In the genomic region with DNA sequence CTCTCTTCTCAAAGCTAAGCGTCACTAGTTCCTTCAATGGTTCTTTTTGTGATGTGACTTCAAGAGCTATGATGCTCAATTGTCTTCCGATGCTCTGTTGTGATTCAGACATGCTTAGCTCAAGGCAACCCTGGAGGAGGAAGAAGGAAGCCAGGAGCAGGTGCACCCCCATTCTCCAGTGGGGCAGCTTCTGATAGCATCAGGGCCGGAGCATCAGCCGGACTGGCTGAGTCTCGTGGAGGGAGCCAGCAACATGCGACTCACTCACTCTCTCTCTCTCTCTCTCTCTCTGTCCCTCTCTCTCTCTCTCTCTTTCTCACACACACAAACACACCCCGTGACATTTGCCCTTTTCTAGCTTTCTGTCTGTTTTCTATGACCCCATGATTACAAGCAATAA, we compare ENCODE assay signal across 26 cellular contexts.
"Had no signal": no experiment of that assay in that cellular context is flagged by ENCODE, and none has a peak within 500 bp of the region (broad histone marks: within the 10 kb centered on the region; RNA-seq: fewer than 3 reads in every experiment).

No MANE protein-coding gene starts in this region.

- H3K36me3 ChIP-seq: ascending aorta, cardiac muscle cell, Peyer's patch had no signal

- H3K36me3 Mint-ChIP-seq: activated naive CD4-positive, alpha-beta T cell treated with anti-CD3 and anti-CD28 coated beads, Interleukin-2, amount 50 U/mL, for 24 hours; activated naive CD8-positive, alpha-beta T cell treated with anti-CD3 and anti-CD28 coated beads, Interleukin-2, amount 10 ng/mL, durations not matched to agents 7 days and 5 days had no signal

- H3K4me3 ChIP-seq: ascending aorta, cardiac muscle cell, Peyer's patch had no signal

- H3K27ac Mint-ChIP-seq: activated CD4-positive, alpha-beta T cell treated with anti-CD3 and anti-CD28 coated beads, Interleukin-2, amount 10 ng/mL, durations not matched to agents 7 days and 5 days; activated CD8-positive, alpha-beta T cell treated with anti-CD3 and anti-CD28 coated beads, Interleukin-2, amount 10 ng/mL, durations not matched to agents 7 days and 5 days; activated naive CD4-positive, alpha-beta T cell treated with anti-CD3 and anti-CD28 coated beads, Interleukin-2, amount 50 U/mL, for 24 hours; activated naive CD8-positive, alpha-beta T cell treated with anti-CD3 and anti-CD28 coated beads, Interleukin-2, amount 10 ng/mL, durations not matched to agents 7 days and 5 days; activated T-cell treated with anti-CD3 and anti-CD28 coated beads, Interleukin-2, amount 50 U/mL, for 24 hours; activated T-helper 2 cell treated with anti-CD3 and anti-CD28 coated beads, Interferon-gamma antibody, Interleukin-2, Interleukin-4, amounts not matched to agents 10 μg/mL and 5 μg/mL and 100 μg/mL, durations not matched to agents 14 hours and 24 hours and 36 hours had no signal

- DNase-seq: activated CD4-positive, alpha-beta T cell treated with anti-CD3 and anti-CD28 coated beads, Interleukin-2, amount 10 ng/mL, durations not matched to agents 7 days and 5 days; activated CD4-positive, alpha-beta T cell treated with anti-CD3 and anti-CD28 coated beads, Interleukin-2, amount 50 U/mL, for 48 hours; activated CD8-positive, alpha-beta T cell treated with anti-CD3 and anti-CD28 coated beads, Interleukin-2, amount 10 ng/mL, durations not matched to agents 7 days and 5 days; activated gamma-delta T cell; activated naive CD4-positive, alpha-beta T cell treated with Interleukin-2 at 50 U/mL for 16 hours; activated naive CD8-positive, alpha-beta T cell treated with anti-CD3 and anti-CD28 coated beads, Interleukin-2, amount 10 ng/mL, durations not matched to agents 7 days and 5 days; activated T-cell treated with anti-CD3 and anti-CD28 coated beads, Interleukin-2, amount 50 U/mL, for 24 hours; amygdala; MM.1S; MV-4-11; NCI-H1092; NCI-H1436 treated with DMSO at 0.1 percent for 48 hours; NCI-H1694 treated with DMSO at 0.1 percent for 48 hours; NCI-H2029; NCI-H345; NCI-H524 treated with DMSO at 0.1 percent for 48 hours; PC-3; Peyer's patch; RPMI8226; SHP77 treated with DMSO at 0.1 percent for 48 hours; T1000 had no signal

- H3K4me3 Mint-ChIP-seq: activated CD4-positive, alpha-beta T cell treated with anti-CD3 and anti-CD28 coated beads, Interleukin-2, amount 10 ng/mL, durations not matched to agents 7 days and 5 days; activated CD8-positive, alpha-beta T cell treated with anti-CD3 and anti-CD28 coated beads, Interleukin-2, amount 10 ng/mL, durations not matched to agents 7 days and 5 days; activated naive CD4-positive, alpha-beta T cell treated with anti-CD3 and anti-CD28 coated beads, Interleukin-2, amount 50 U/mL, for 24 hours; activated naive CD8-positive, alpha-beta T cell treated with anti-CD3 and anti-CD28 coated beads, Interleukin-2, amount 10 ng/mL, durations not matched to agents 7 days and 5 days; activated T-cell treated with anti-CD3 and anti-CD28 coated beads, Interleukin-2, amount 50 U/mL, for 24 hours; central memory CD8-positive, alpha-beta T cell had no signal

- ATAC-seq: activated CD8-positive, alpha-beta T cell treated with anti-CD3 and anti-CD28 coated beads, Interleukin-2, amount 10 ng/mL, durations not matched to agents 7 days and 5 days; PC-3 had no signal

- H3K4me1 ChIP-seq: ascending aorta had no signal

- H3K9me3 Mint-ChIP-seq: activated CD4-positive, alpha-beta T cell treated with anti-CD3 and anti-CD28 coated beads, Interleukin-2, amount 10 ng/mL, durations not matched to agents 7 days and 5 days; activated naive CD4-positive, alpha-beta T cell treated with anti-CD3 and anti-CD28 coated beads, Interleukin-2, amount 50 U/mL, for 24 hours; activated T-cell treated with anti-CD3 and anti-CD28 coated beads, Interleukin-2, amount 50 U/mL, for 24 hours; activated T-helper 2 cell treated with anti-CD3 and anti-CD28 coated beads, Interferon-gamma antibody, Interleukin-2, Interleukin-4, amounts not matched to agents 10 μg/mL and 5 μg/mL and 100 μg/mL, durations not matched to agents 14 hours and 24 hours and 36 hours; central memory CD8-positive, alpha-beta T cell had no signal

- H3K27ac ChIP-seq: ascending aorta, cardiac muscle cell, Peyer's patch had no signal

- H3K9me3 ChIP-seq: ascending aorta, Peyer's patch had no signal

- H3K27me3 ChIP-seq: ascending aorta, cardiac muscle cell, Peyer's patch had no signal
